Comparison of ENCODE assay signal across 13 cellular contexts in the genomic region with DNA sequence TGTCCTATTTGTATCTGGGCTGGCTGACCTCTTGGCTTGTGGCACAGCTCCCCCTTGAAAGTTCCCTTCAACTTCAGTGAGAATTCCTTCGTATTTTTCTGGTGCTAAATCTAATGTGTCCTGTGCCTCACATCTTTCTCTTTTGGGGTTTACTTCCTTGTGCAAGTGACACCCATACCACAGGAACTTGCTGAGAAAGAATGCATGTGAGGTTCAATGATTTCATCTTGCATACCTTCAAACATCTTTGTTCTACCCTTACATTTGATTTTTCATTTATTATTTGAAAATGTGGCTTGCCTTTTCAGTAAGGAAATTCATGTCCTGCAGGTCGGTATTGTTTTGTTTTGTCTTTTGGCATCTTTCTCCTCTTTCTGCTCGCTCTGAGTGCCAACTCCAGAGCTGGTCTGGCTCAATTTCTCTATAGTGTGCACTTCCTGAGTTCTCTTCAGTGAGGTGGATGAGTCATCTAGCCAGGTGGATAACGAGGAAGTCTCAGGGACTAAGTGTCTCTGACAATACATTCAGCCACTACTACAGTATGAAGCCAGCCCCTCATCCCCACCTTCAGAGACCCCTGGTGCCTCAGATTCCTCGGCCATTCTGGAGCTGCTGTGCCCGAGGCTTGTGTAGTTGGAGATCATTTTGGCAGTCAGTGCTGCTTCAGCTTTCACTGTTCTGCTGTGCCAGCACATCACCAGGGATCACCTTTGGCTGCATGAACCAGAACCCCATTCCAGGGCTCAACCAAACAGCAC. TPM values are rescaled to one million over a fixed set of nuclear protein-coding genes. Genes with fewer than 3 reads are reported as not detected.
A peak's percentile ranks its signal among the peaks of the same experiment; 100 is the strongest.
DNase-seq lines count a peak whose midpoint lies in the region; ATAC-seq and TF ChIP-seq lines count a peak whose summit lies in the region.
"Had no signal": no experiment of that assay in that cellular context is flagged by ENCODE, and none has a peak within 500 bp of the region (broad histone marks: within the 10 kb centered on the region; RNA-seq: fewer than 3 reads in every experiment).

No MANE protein-coding gene starts in this region.

- H3K27ac ChIP-seq in VCaP: peak overlapping the region; percentile 7; the same call in 1 of the 2 replicates
- H3K27ac ChIP-seq: neutrophil had no signal

- TF ChIP-seq CTCF in VCaP (conservative IDR thresholded peaks at IDR 0.05): no peak

- DNase-seq in SKM-1 treated with dmso at 0.1 percent for 144 hours (lab: John Stamatoyannopoulos, UW; ENCODE audit: unreplicated experiment) (peak; percentile 18), SKM-1 (lab: John Stamatoyannopoulos, UW; ENCODE audit: unreplicated experiment) (no peak), left colon (no peak), H4 (ENCODE audit: low spot score) (no peak)
- no peak for DNase-seq in stimulated activated naive CD8-positive, alpha-beta T cell treated with anti-CD3 and anti-CD28 coated beads, Interleukin-15, Interleukin-2, amounts not matched to agents 100 U/mL and 50 U/mL, for 24 hours
- no peak for DNase-seq in activated naive CD4-positive, alpha-beta T cell (lab: John Stamatoyannopoulos, UW)
- DNase-seq: activated CD4-positive, alpha-beta T cell treated with anti-CD3 and anti-CD28 coated beads for 1 hour; NCI-H187 treated with DMSO at 0.1 percent for 48 hours; Right ventricle myocardium superior had no signal

- intact Hi-C loops in left colon (cut with DNase I, micrococcal nuclease): no loop called here

- ATAC-seq in left colon (peak; percentile 62), GM18502 (IDR thresholded peaks at IDR 0.05; ENCODE audit: poor library complexity, unreplicated experiment) (no peak)
- no peak for ATAC-seq in stimulated activated naive CD8-positive, alpha-beta T cell treated with anti-CD3 and anti-CD28 coated beads, Interleukin-15, Interleukin-2, amounts not matched to agents 100 U/mL and 50 U/mL, for 24 hours

RNA-seq across cellular contexts. Expression of a gene that starts 59.4 kb away (rescaled TPM):
- 10 to 100 TPM; 11.0 to 16.0 TPM for total RNA-seq in left colon
- total RNA-seq in H4 (2014; rRNA removed; shearing (Covaris generic)): 16.5 and 19.8 TPM in 2 replicates
- total RNA-seq: fibroblast of villous mesenchyme had no signal
